ENCODE assay signal across 8 cellular contexts in the genomic region with DNA sequence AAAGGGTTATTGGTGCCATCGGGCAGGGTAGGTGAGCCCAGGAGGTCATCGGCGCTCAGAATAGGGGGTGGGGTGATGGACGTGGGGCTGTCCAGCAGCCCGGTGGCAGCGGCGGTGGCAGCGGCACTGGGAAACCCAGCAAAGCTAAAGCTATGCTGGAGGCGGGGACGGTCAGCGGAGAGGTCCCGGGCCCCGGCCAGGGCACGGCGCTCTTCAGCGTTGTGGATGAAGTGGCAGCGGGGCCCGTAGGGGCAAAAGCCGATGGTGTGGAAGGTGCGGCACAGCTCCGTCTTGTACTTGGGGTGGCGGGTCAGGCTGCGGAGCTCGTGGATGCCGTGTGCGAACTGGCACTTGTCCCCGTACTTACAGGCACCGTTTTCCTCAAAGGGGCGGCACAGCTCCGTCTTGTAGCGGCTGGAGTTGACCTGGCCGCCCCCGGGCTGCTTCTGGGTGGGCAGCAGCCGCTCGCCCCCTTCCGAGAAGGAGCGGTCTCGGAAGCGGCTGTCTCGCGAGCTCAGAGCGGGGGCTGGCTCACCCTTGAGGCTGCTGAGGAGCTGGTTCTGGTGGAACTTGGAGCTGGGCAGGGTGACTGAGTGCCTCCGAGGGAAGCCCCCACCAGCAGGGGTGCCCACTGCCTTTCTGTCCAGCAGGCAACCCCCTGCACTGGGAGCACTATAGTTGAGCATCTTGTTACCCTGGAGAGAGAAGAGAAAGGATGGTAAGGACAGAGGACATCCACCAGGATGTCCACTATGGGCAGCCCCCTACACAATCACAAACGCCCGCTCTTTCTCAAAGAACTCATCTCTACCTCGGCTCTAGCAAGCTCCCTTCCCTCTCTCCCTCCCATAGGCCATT. TPM values are rescaled to one million over a fixed set of nuclear protein-coding genes. Genes with fewer than 3 reads are reported as not detected.
DNase-seq lines count a peak whose midpoint lies in the region; ATAC-seq and TF ChIP-seq lines count a peak whose summit lies in the region.

No MANE protein-coding gene starts in this region.

- CTCF ChIA-PET in BJ (lab: Yijun Ruan, JAX), result interaction anchor here (0.6 to 2.5 kb wide), 15 partner anchors 10 to 856 kb away, joined by 3 to 13 read pairs (median 5); no protein-coding TSS in a partner anchor

- peaks cover 35% of the 10 kb centered on the region for H3K4me1 Mint-ChIP-seq in type B pancreatic cell (ENCODE audit: unreplicated experiment)

- DNase-seq in BJ (ENCODE audit: low read depth) (no peak), M059J (ENCODE audit: low read depth) (peak; percentile 47), choroid plexus epithelial cell (ENCODE audit: low read depth) (no peak), medulla oblongata (ENCODE audit: extremely low spot score) (peak; percentile 44), type B pancreatic cell (ENCODE audit: extremely low spot score, unreplicated experiment) (peak; percentile 71), inferior parietal cortex (ENCODE audit: extremely low spot score) (no peak)

- H3K36me3 ChIP-seq in BJ (ENCODE audit: control insufficient read depth, insufficient read depth, low read length), result peaks cover 24% of the 10 kb centered on the region

- POLR2A ChIA-PET in BJ (lab: Charles Lee), result interaction anchor here (0.5 to 1.5 kb wide), 9 partner anchors 202 to 849 kb away, joined by 3 to 11 read pairs (median 3); no protein-coding TSS in a partner anchor

- peak overlapping the region; percentile 93 for H3K4me3 ChIP-seq in BJ (ENCODE audit: low read depth, low read length)
- peak overlapping the region; percentile 98 for H3K4me3 ChIP-seq in choroid plexus epithelial cell (ENCODE audit: low read depth, low read length)

- peaks cover 62% of the 10 kb centered on the region for H3K36me3 Mint-ChIP-seq in type B pancreatic cell

- peak overlapping the region; percentile 96 for H3K4me3 Mint-ChIP-seq in type B pancreatic cell

- peak overlapping the region; percentile 99 for H3K27ac Mint-ChIP-seq in type B pancreatic cell

- no peaks in the 10 kb centered on the region for H3K27me3 ChIP-seq in BJ (ENCODE audit: control insufficient read depth, insufficient read depth, low read length)

- TF ChIP-seq CTCF in BJ (IDR thresholded peaks at IDR 0.05; ENCODE audit: insufficient read depth, low read depth, low read length), result 0 out of 2 replicates have a peak, but pooled peaks have one; percentile 4
- TF ChIP-seq CTCF in choroid plexus epithelial cell (conservative IDR thresholded peaks at IDR 0.05; ENCODE audit: low read depth, low read length), result peak; percentile 1
- TF ChIP-seq CTCF in type B pancreatic cell (conservative IDR thresholded peaks at IDR 0.05), result peak; percentile 33

- peaks cover 48% of the 10 kb centered on the region for H3K27me3 Mint-ChIP-seq in type B pancreatic cell

- peaks cover 3% of the 10 kb centered on the region for H3K9me3 Mint-ChIP-seq in type B pancreatic cell

- ATAC-seq in HG03025 (IDR thresholded peaks at IDR 0.05; ENCODE audit: low FRiP score, unreplicated experiment), result no peak
- ATAC-seq in HG02852 (IDR thresholded peaks at IDR 0.05; ENCODE audit: unreplicated experiment), result no peak

RNA-seq across cellular contexts. Expression of gene ZFP36L1, which starts 2.8 kb away (rescaled TPM):
- polyA plus RNA-seq in BJ (2011; rRNA removed), result 49.2 and 52.7 TPM in 2 replicates
- 40.0 and 55.9 TPM in 2 replicates for polyA minus RNA-seq in BJ (2011; rRNA and poly(A)+ RNA removed)
- total RNA-seq in M059J (2014; rRNA removed; shearing (Covaris generic)), result 63.5 and 154 TPM in 2 replicates
- total RNA-seq in type B pancreatic cell (ENCODE audit: low replicate concordance), result 457 and 564 TPM in 2 replicates

Comparison
In these comparisons a context has a peak if more than half of its experiments do, and no peak if none do; other contexts are left out.
1. DNase-seq: peak in M059J (single experiment), medulla oblongata (single experiment) and type B pancreatic cell (single experiment); none in BJ (single experiment), choroid plexus epithelial cell (single experiment) and inferior parietal cortex (single experiment).
2. Peak in every context shown above with its lines, with median percentiles within 50 percentile points of each other: CTCF ChIP-seq.